Comparison of ENCODE assay signal across 12 cellular contexts in genomic region chr21:17708541-17709265, GRCh38.
DNase-seq lines count a peak whose midpoint lies in the region; ATAC-seq and TF ChIP-seq lines count a peak whose summit lies in the region.
"Had no signal": no experiment of that assay in that cellular context is flagged by ENCODE, and none has a peak within 500 bp of the region (broad histone marks: within the 10 kb centered on the region; RNA-seq: fewer than 3 reads in every experiment).

No MANE protein-coding gene starts in this region.

- H3K9me3 ChIP-seq in sigmoid colon, result no peaks in the 10 kb centered on the region
- H3K9me3 ChIP-seq: neutrophil had no signal

- H3K27me3 ChIP-seq in sigmoid colon, result no peaks in the 10 kb centered on the region
- H3K27me3 ChIP-seq: dorsolateral prefrontal cortex, neutrophil had no signal

- ATAC-seq in GM18909 (IDR thresholded peaks at IDR 0.05; ENCODE audit: poor library complexity, unreplicated experiment) (peak; percentile 74), GM21786 (IDR thresholded peaks at IDR 0.05; ENCODE audit: unreplicated experiment) (peak; percentile 40), HG03280 (IDR thresholded peaks at IDR 0.05; ENCODE audit: unreplicated experiment) (peak; percentile 37)

- no peak for TF ChIP-seq CTCF in sigmoid colon (IDR thresholded peaks at IDR 0.05)

- H3K4me3 ChIP-seq in sigmoid colon, result no peak overlapping the region
- H3K4me3 ChIP-seq: dorsolateral prefrontal cortex had no signal

- intact Hi-C loops in sigmoid colon (cut with DNase I), result no loop called here

- TF ChIP-seq POLR2A in sigmoid colon (IDR thresholded peaks at IDR 0.05), result no peak

- no peaks in the 10 kb centered on the region for H3K4me1 ChIP-seq in sigmoid colon

- peak; percentile 55 for DNase-seq in epithelial cell of prostate (ENCODE audit: low read depth, low spot score)
- DNase-seq in cerebellar cortex (ENCODE audit: low spot score), result no peak
- DNase-seq in activated CD4-positive, alpha-beta T cell treated with anti-CD3 and anti-CD28 coated beads, Interleukin-2, amount 50 U/mL, for 4 hours, result no peak
- DNase-seq in GDM1 (lab: John Stamatoyannopoulos, UW), result no peak
- no peak for DNase-seq in sigmoid colon
- DNase-seq: activated CD8-positive, alpha-beta memory T cell treated with anti-CD3 and anti-CD28 coated beads, Interleukin-2, amount 50 U/mL, for 4 hours; dorsolateral prefrontal cortex; SW 1271 had no signal

- no peak for TF ChIP-seq EP300 in sigmoid colon (IDR thresholded peaks at IDR 0.05)

- 63 to 80% methylated on average over 5 of the region's 5 CpGs for WGBS in sigmoid colon, 2 donors

- no peaks in the 10 kb centered on the region for H3K36me3 ChIP-seq in sigmoid colon
- H3K36me3 ChIP-seq: neutrophil had no signal

- peak overlapping the region; percentile 90 for H3K27ac ChIP-seq in epithelial cell of prostate
- no peak overlapping the region for H3K27ac ChIP-seq in sigmoid colon
- H3K27ac ChIP-seq: dorsolateral prefrontal cortex, neutrophil had no signal
